ENCODE assay signal across 13 cellular contexts in the genomic region with DNA sequence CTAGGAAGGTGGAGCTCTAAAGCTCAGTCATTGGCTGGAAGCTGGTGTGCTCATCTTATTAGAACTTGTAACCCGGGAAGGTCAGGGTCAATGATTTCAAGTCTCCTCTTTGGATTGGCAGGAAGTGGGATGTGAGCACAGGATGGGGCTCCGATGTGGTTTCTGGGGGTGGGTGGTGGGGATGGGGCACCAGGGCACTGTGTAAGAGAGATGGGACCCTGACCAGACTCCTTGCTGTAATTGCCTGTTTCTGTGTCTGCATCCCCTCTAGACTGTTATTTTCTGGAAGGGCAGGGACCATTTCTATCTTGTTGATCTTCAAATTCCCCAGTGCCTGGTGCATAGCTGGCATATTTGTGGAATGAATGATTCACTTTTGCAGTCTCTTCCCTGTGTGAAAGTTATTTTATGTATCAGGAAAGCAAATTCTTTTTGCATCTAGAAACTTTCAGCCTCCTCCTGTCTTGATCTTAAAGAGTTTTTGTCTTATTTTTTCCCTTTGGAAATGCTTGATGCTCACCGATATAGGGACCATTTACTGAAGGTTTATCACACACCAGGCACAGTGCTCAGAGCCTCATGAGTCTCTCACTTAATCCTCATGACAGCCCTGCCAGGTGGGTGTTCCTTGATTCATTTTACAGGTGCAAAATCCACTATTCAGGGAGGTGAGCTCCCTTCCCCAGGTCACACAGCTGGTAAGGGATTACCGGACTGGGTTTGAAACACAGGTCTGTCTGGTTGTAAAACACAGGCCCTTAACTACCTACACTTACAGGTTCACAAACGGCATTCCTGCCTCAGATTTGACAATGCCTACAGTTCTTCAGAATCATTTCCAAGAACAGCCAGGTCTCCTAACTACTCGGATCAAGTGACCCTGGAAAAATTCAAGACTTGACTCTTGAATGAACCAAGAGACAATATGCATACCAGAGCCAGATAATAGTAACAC.
DNase-seq lines count a peak whose midpoint lies in the region; ATAC-seq, FAIRE-seq and TF ChIP-seq lines count a peak whose summit lies in the region.
"Had no signal": no experiment of that assay in that cellular context is flagged by ENCODE, and none has a peak within 500 bp of the region (broad histone marks: within the 10 kb centered on the region; RNA-seq: fewer than 3 reads in every experiment).

No MANE protein-coding gene starts in this region.

- TF ChIP-seq CTCF in epithelial cell of proximal tubule (conservative IDR thresholded peaks at IDR 0.05; ENCODE audit: low read depth, low read length) (no peak), lower lobe of right lung (IDR thresholded peaks at IDR 0.05) (no peak)

- H3K4me1 ChIP-seq in lower lobe of right lung: no peaks in the 10 kb centered on the region
- H3K4me1 ChIP-seq: gastrocnemius medialis, thyroid gland had no signal

- FAIRE-seq in RCC 7860 (lab: Jason Lieb, UNC): peak; percentile 86
- FAIRE-seq: D721Med had no signal

- no peaks in the 10 kb centered on the region for H3K36me3 ChIP-seq in lower lobe of right lung
- H3K36me3 ChIP-seq: cardiac muscle cell, gastrocnemius medialis, thyroid gland had no signal

- intact Hi-C loops in lower lobe of right lung (cut with DNase I): no loop called here

- ATAC-seq in lower lobe of right lung: no peak
- ATAC-seq: gastrocnemius medialis had no signal

- H3K27me3 ChIP-seq in lower lobe of right lung (ENCODE audit: low read depth): no peaks in the 10 kb centered on the region
- H3K27me3 ChIP-seq: cardiac muscle cell, gastrocnemius medialis, thyroid gland had no signal

- H3K4me3 ChIP-seq in epithelial cell of proximal tubule (ENCODE audit: low read depth, low read length) (no peak overlapping the region), lower lobe of right lung (no peak overlapping the region)
- H3K4me3 ChIP-seq: cardiac muscle cell, gastrocnemius medialis, thyroid gland had no signal

- DNase-seq in EL (peak; percentile 95), RCC 7860 (ENCODE audit: low spot score) (peak; percentile 86), epithelial cell of proximal tubule (ENCODE audit: low read depth) (peak; percentile 61), renal cortical epithelial cell (ENCODE audit: low read depth) (peak; percentile 82), NCI-H1417 (lab: John Stamatoyannopoulos, UW) (no peak), superior temporal gyrus (ENCODE audit: extremely low spot score) (no peak), lower lobe of right lung (no peak), GDM1 (lab: John Stamatoyannopoulos, UW) (no peak)
- DNase-seq: activated T-cell treated with anti-CD3 and anti-CD28 coated beads for 4 hours, gastrocnemius medialis, thyroid gland had no signal

- no peak overlapping the region for H3K27ac ChIP-seq in lower lobe of right lung
- H3K27ac ChIP-seq: cardiac muscle cell, gastrocnemius medialis, thyroid gland had no signal

- no peaks in the 10 kb centered on the region for H3K9me3 ChIP-seq in lower lobe of right lung
- H3K9me3 ChIP-seq: gastrocnemius medialis, thyroid gland had no signal

Comparison
In these comparisons a context has a peak if more than half of its experiments do, and no peak if none do; other contexts are left out.
1. DNase-seq: peak in EL (single experiment), RCC 7860 (single experiment), epithelial cell of proximal tubule (single experiment) and renal cortical epithelial cell (single experiment); none in NCI-H1417 (0 of 3), superior temporal gyrus (single experiment), lower lobe of right lung (single experiment) and GDM1 (single experiment).